ENCODE assay signal across 16 cellular contexts in the genomic region with DNA sequence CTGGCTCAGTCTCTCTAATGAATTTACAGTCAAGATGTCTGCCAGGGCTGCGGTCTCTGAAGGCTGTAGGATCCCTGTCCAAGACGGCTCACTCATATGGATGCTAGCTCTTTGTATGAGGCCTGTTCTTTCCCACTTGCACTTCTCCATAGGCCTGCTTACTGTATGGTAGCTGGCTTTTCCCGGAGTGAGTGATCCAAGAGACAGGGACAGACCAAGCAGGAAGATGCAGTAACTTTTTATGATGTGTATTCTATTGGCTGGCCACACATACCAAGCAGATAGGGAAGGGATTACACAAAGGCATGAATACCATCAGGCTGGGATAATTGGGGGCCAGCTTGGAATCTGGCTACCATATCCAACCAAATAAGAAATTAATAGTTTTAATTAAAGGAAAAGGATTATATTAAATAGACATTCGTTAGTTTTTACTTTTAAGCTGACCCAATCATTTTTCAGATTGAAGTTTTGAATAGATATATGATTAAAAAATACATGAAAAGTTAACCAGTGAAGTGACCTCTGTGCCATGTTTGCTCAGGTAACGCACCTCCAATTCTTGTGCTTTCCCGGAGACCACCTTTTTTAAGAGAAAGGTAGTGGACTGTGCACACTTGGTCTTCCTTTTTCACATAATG. TPM values are rescaled to one million over a fixed set of nuclear protein-coding genes. Genes with fewer than 3 reads are reported as not detected.
A peak's percentile ranks its signal among the peaks of the same experiment; 100 is the strongest.
DNase-seq lines count a peak whose midpoint lies in the region; ATAC-seq and TF ChIP-seq lines count a peak whose summit lies in the region.
"Had no signal": no experiment of that assay in that cellular context is flagged by ENCODE, and none has a peak within 500 bp of the region (broad histone marks: within the 10 kb centered on the region; RNA-seq: fewer than 3 reads in every experiment).

No MANE protein-coding gene starts in this region.

- no peaks in the 10 kb centered on the region for H4K20me1 ChIP-seq in PC-3 (ENCODE audit: low read length)

- H3K27me3 ChIP-seq in PC-3 (ENCODE audit: low read length), result no peaks in the 10 kb centered on the region
- H3K27me3 ChIP-seq: upper lobe of left lung had no signal

- peak; percentile 77; the same call in 1 of the 2 replicates for ATAC-seq in PC-3
- no peak for ATAC-seq in HG03139 (IDR thresholded peaks at IDR 0.05; ENCODE audit: unreplicated experiment)
- no peak for ATAC-seq in HG02852 (IDR thresholded peaks at IDR 0.05; ENCODE audit: unreplicated experiment)
- ATAC-seq: activated naive CD4-positive, alpha-beta T cell treated with anti-CD3 and anti-CD28 coated beads, Interleukin-2, amount 50 U/mL, for 72 hours had no signal

- H3K36me3 ChIP-seq in PC-3 (ENCODE audit: low read depth, low read length), result peaks cover 16% of the 10 kb centered on the region; the same call in 1 of the 2 replicates

- no peaks in the 10 kb centered on the region for H3K9me3 Mint-ChIP-seq in progenitor cell of endocrine pancreas (ENCODE audit: low read depth)
- H3K9me3 Mint-ChIP-seq: activated naive CD4-positive, alpha-beta T cell treated with anti-CD3 and anti-CD28 coated beads, Interleukin-2, amount 50 U/mL, for 72 hours had no signal

- intact Hi-C loops in PC-3 (cut with micrococcal nuclease), result no loop called here

- BruUV-seq in PC-3 (replicated peaks; lab: Mats Ljungman, UMichigan), result no TSS peak

- no peak overlapping the region for H3K4me3 Mint-ChIP-seq in progenitor cell of endocrine pancreas (ENCODE audit: low read depth)

- CTCF ChIA-PET in PC-3 (lab: Charles Lee), result no interaction called here

- H3K4me1 Mint-ChIP-seq in progenitor cell of endocrine pancreas (ENCODE audit: low read depth), result peaks cover 4% of the 10 kb centered on the region

- POLR2A ChIA-PET in PC-3 (lab: Charles Lee; ENCODE audit: unreplicated experiment), result interaction anchor here (0.7 kb wide), 1 partner anchor 40 kb away, joined by 3 read pairs; no protein-coding TSS in a partner anchor

- H3F3A ChIP-seq in PC-3 (ENCODE audit: low read length, unreplicated experiment), result no peaks in the 10 kb centered on the region

- H2AFZ ChIP-seq in PC-3 (ENCODE audit: low read length), result no peak overlapping the region

- no peaks in the 10 kb centered on the region for H3K9me3 ChIP-seq in PC-3 (ENCODE audit: low read length)
- H3K9me3 ChIP-seq: upper lobe of left lung had no signal

- no peaks in the 10 kb centered on the region for H3K27me3 Mint-ChIP-seq in progenitor cell of endocrine pancreas

- H3K4me3 ChIP-seq in PC-3 (ENCODE audit: low read length) (no peak overlapping the region), fibroblast of pulmonary artery (replicated peaks; ENCODE audit: low read depth, low read length) (no peak overlapping the region)
- H3K4me3 ChIP-seq: upper lobe of left lung had no signal

- peaks cover 56% of the 10 kb centered on the region for H3K79me2 ChIP-seq in PC-3 (ENCODE audit: low read length)

- peak overlapping the region; percentile 67 for H3K27ac Mint-ChIP-seq in progenitor cell of endocrine pancreas
- H3K27ac Mint-ChIP-seq: activated naive CD4-positive, alpha-beta T cell treated with anti-CD3 and anti-CD28 coated beads, Interleukin-2, amount 50 U/mL, for 72 hours had no signal

- peaks cover 7% of the 10 kb centered on the region for H3K36me3 Mint-ChIP-seq in progenitor cell of endocrine pancreas (ENCODE audit: insufficient read depth)
- H3K36me3 Mint-ChIP-seq: activated naive CD4-positive, alpha-beta T cell treated with anti-CD3 and anti-CD28 coated beads, Interleukin-2, amount 50 U/mL, for 72 hours had no signal

- H3K4me1 ChIP-seq in PC-3 (ENCODE audit: insufficient read depth, low read length), result no peaks in the 10 kb centered on the region
- H3K4me1 ChIP-seq: upper lobe of left lung had no signal

- TF ChIP-seq CTCF in PC-3 (conservative IDR thresholded peaks at IDR 0.05; ENCODE audit: low read depth, low read length) (no peak), fibroblast of pulmonary artery (IDR thresholded peaks at IDR 0.05; ENCODE audit: low read length, missing control alignments) (no peak), progenitor cell of endocrine pancreas (IDR thresholded peaks at IDR 0.05; ENCODE audit: unreplicated experiment) (no peak)

- no peak overlapping the region for H3K4me2 ChIP-seq in PC-3 (ENCODE audit: low read length)
- H3K4me2 ChIP-seq: KMS-11 had no signal

- H3K9ac ChIP-seq in PC-3 (ENCODE audit: low read length), result no peak overlapping the region
- H3K9ac ChIP-seq: KMS-11 had no signal

- H3K9me2 ChIP-seq in PC-3 (replicated peaks; ENCODE audit: low read length), result no peaks in the 10 kb centered on the region

- no peak overlapping the region for H3K27ac ChIP-seq in PC-3 (ENCODE audit: low read length)
- H3K27ac ChIP-seq: KMS-11, upper lobe of left lung, WERI-Rb-1 had no signal

- DNase-seq in EH (ENCODE audit: low read depth), result peak; percentile 84
- no peak for DNase-seq in PC-3
- peak; percentile 31 for DNase-seq in fibroblast of pulmonary artery (ENCODE audit: low read depth)
- no peak for DNase-seq in progenitor cell of endocrine pancreas (ENCODE audit: low spot score, unreplicated experiment)
- no peak for DNase-seq in stimulated activated naive CD4-positive, alpha-beta T cell treated with Interleukin-2 at 50 U/mL for 16 hours (lab: John Stamatoyannopoulos, UW)
- DNase-seq: cerebellar nuclear complex; kidney glomerular epithelial cell; NCI-H1436; retina; stimulated activated CD4-positive, alpha-beta T cell treated with anti-CD3 and anti-CD28 coated beads, Interleukin-1b, Interleukin-23, amount 100 ng/mL, for 48 hours; upper lobe of left lung; WERI-Rb-1 had no signal

RNA-seq across cellular contexts. Expression of gene NSD1, which starts 20.6 kb away (rescaled TPM):
- total RNA-seq in PC-3 (2014; rRNA removed) (48.9 and 70.5 TPM in 2 replicates), progenitor cell of endocrine pancreas (168 and 178 TPM in 2 replicates)

Comparison
In these comparisons a context has a peak if more than half of its experiments do, and no peak if none do; other contexts are left out.
1. DNase-seq: peak in EH (single experiment) and fibroblast of pulmonary artery (single experiment); none in PC-3 (single experiment), progenitor cell of endocrine pancreas (single experiment) and stimulated activated naive CD4-positive, alpha-beta T cell treated with Interleukin-2 at 50 U/mL for 16 hours (single experiment).